Comparison of ENCODE assay signal across 19 cellular contexts in the genomic region with DNA sequence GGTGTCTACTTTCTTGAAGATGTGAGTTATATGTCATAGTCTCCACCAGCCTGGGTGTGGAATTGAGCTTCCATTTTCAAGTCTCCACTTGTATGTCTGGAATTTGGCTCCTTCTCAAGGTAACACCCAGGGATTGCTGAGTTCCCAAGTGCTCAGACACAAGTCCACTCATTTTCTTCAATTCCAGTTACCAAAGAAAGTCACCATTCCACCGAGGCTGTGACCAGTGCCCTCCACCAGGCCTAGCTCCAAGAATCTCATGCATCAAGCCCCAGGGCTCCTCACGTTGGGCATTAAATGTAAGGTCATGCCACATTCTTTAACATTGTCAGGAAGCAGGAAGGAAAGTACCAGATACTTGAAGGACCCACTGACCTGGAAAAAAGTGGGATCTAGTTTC. TPM values are rescaled to one million over a fixed set of nuclear protein-coding genes. Genes with fewer than 3 reads are reported as not detected.
DNase-seq lines count a peak whose midpoint lies in the region; ATAC-seq, FAIRE-seq and TF ChIP-seq lines count a peak whose summit lies in the region.
"Had no signal": no experiment of that assay in that cellular context is flagged by ENCODE, and none has a peak within 500 bp of the region (broad histone marks: within the 10 kb centered on the region; RNA-seq: fewer than 3 reads in every experiment).

No MANE protein-coding gene starts in this region.

- no peak overlapping the region for H3K4me3 ChIP-seq in keratinocyte (ENCODE audit: control insufficient read depth in 2 of 3, extremely low read depth in 1 of 3, insufficient read depth in 2 of 3, low read depth in 1 of 3, low read length in 3 of 3)
- no peak overlapping the region for H3K4me3 ChIP-seq in smooth muscle cell
- H3K4me3 ChIP-seq: adrenal gland, dorsolateral prefrontal cortex had no signal

- peaks cover 21% of the 10 kb centered on the region for H3K79me2 ChIP-seq in keratinocyte (ENCODE audit: control insufficient read depth, insufficient read depth, low read length)
- peaks cover 12% of the 10 kb centered on the region for H3K79me2 ChIP-seq in smooth muscle cell (ENCODE audit: low read depth)

- H3K36me3 ChIP-seq in keratinocyte (ENCODE audit: control insufficient read depth in 2 of 2, extremely low read depth in 1 of 2, insufficient read depth in 2 of 2, low read length in 2 of 2) (no peaks in the 10 kb centered on the region), smooth muscle cell (ENCODE audit: low read depth) (no peaks in the 10 kb centered on the region)
- H3K36me3 ChIP-seq: adrenal gland, WERI-Rb-1 had no signal

- dilution Hi-C loops in keratinocyte (cut with MboI; ENCODE audit: extremely low pct_ligation_motif_present, low sequenced_read_pairs): no loop called here

- no peaks in the 10 kb centered on the region for H3K9me1 ChIP-seq in keratinocyte (ENCODE audit: control insufficient read depth, extremely low read depth, insufficient read depth, low read length)

- H3F3A ChIP-seq in smooth muscle cell (ENCODE audit: low read depth): peaks cover 24% of the 10 kb centered on the region

- peaks cover 2% of the 10 kb centered on the region for H4K20me1 ChIP-seq in keratinocyte (ENCODE audit: control insufficient read depth, extremely low read depth, insufficient read depth, low read length)
- H4K20me1 ChIP-seq in smooth muscle cell (ENCODE audit: low read depth): peaks cover 19% of the 10 kb centered on the region

- H3K4me2 ChIP-seq in keratinocyte (ENCODE audit: control insufficient read depth, extremely low read depth, insufficient read depth, low read depth, low read length) (peak overlapping the region; percentile 30), smooth muscle cell (no peak overlapping the region)

- no peak for ATAC-seq in HG02973 (IDR thresholded peaks at IDR 0.05; ENCODE audit: unreplicated experiment)
- ATAC-seq: left lobe of liver, T-helper 17 cell had no signal

- H2AFZ ChIP-seq in keratinocyte (ENCODE audit: control insufficient read depth, low read length) (peak overlapping the region; percentile 1), smooth muscle cell (ENCODE audit: low read depth) (no peak overlapping the region)

- H3K4me1 ChIP-seq in keratinocyte (ENCODE audit: control insufficient read depth, extremely low read depth, insufficient read depth, low read length) (peaks cover 38% of the 10 kb centered on the region), smooth muscle cell (ENCODE audit: low read depth) (peaks cover 12% of the 10 kb centered on the region)

- no peak for TF ChIP-seq CTCF in keratinocyte (optimal IDR thresholded peaks at IDR 0.05 in 1 of 3, IDR thresholded peaks at IDR 0.05 in 1 of 3, conservative IDR thresholded peaks at IDR 0.05 in 1 of 3; ENCODE audit: extremely low read depth in 1 of 3, insufficient read depth in 2 of 3, low read length in 3 of 3)
- no peak for TF ChIP-seq CTCF in smooth muscle cell (IDR thresholded peaks at IDR 0.05; ENCODE audit: borderline replicate concordance, insufficient read depth, poor library complexity, severe bottlenecking)

- peak overlapping the region; percentile 1 for H3K9ac ChIP-seq in keratinocyte (ENCODE audit: control insufficient read depth, extremely low read depth, insufficient read depth, low read length)
- no peak overlapping the region for H3K9ac ChIP-seq in smooth muscle cell (ENCODE audit: low read depth)

- peak; percentile 94 for FAIRE-seq in keratinocyte (lab: Jason Lieb, UNC)
- FAIRE-seq: GM12891, H1 had no signal

- 72% methylated on average over 2 of the region's 2 CpGs for WGBS in smooth muscle cell (ENCODE audit: low lambda C conversion rate)

- DNase-seq in M059J (ENCODE audit: low read depth): peak; percentile 87
- peak; percentile 38 for DNase-seq in astrocyte of the hippocampus (ENCODE audit: low read depth, low spot score)
- peak; percentile 85 for DNase-seq in keratinocyte (ENCODE audit: low read depth, low spot score)
- DNase-seq in smooth muscle cell (lab: John Stamatoyannopoulos, UW; ENCODE audit: unreplicated experiment): no peak
- no peak for DNase-seq in activated CD4-positive, CD25-positive, alpha-beta regulatory T cell treated with anti-CD3 and anti-CD28 coated beads, Interleukin-2, amount 50 U/mL, for 72 hours
- no peak for DNase-seq in stimulated activated CD4-positive, alpha-beta T cell treated with anti-CD3 and anti-CD28 coated beads, Interleukin-4, amount 100 ng/mL, for 4 hours
- DNase-seq: activated gamma-delta T cell treated with Interleukin-2 at 50 U/mL for 16 hours; adrenal gland; CD4-positive, CD25-positive, alpha-beta regulatory T cell; dorsolateral prefrontal cortex; NCI-H1694 treated with DMSO at 0.1 percent for 48 hours; NCI-H345; stimulated activated CD4-positive, alpha-beta T cell treated with anti-CD3 and anti-CD28 coated beads, Interleukin-12 subunit alpha, Interleukin-12 subunit beta, amount 100 ng/mL, for 4 hours; T-helper 17 cell; WERI-Rb-1 had no signal

- H3K9me3 ChIP-seq in keratinocyte (ENCODE audit: control insufficient read depth, low read depth, low read length) (peaks cover 4% of the 10 kb centered on the region), smooth muscle cell (replicated peaks; ENCODE audit: low read depth) (peaks cover 5% of the 10 kb centered on the region)
- H3K9me3 ChIP-seq: adrenal gland had no signal

- H3K27me3 ChIP-seq in keratinocyte (ENCODE audit: control insufficient read depth, extremely low read depth, insufficient read depth, low read length) (no peaks in the 10 kb centered on the region), smooth muscle cell (ENCODE audit: low read depth) (no peaks in the 10 kb centered on the region)
- H3K27me3 ChIP-seq: adrenal gland, dorsolateral prefrontal cortex had no signal

- H3K27ac ChIP-seq in keratinocyte (ENCODE audit: control insufficient read depth, insufficient read depth, low read length) (peak overlapping the region; percentile 40), smooth muscle cell (ENCODE audit: low read depth) (peak overlapping the region; percentile 37)
- H3K27ac ChIP-seq: WERI-Rb-1 had no signal

RNA-seq across cellular contexts. Expression of a gene that starts 2.4 kb away (rescaled TPM):
- 8.0 and 18.5 TPM in 2 replicates for total RNA-seq in M059J (2014; rRNA removed; shearing (Covaris generic))
- polyA plus RNA-seq in keratinocyte (27.7 to 54.7 TPM (median 42.0 TPM) in 3 replicates), smooth muscle cell (46.6 and 52.7 TPM in 2 replicates)
- polyA plus RNA-seq in keratinocyte (2011; ENCODE audit: low read depth): 61.7 TPM
- 55.3 and 55.7 TPM in 2 replicates for polyA plus RNA-seq in keratinocyte (2011; cell fraction: cytosol; rRNA removed)
- 11.5 and 15.5 TPM in 2 replicates for polyA plus RNA-seq in keratinocyte (2011; cell fraction: nucleus; rRNA removed)
- 45.9 and 72.4 TPM in 2 replicates for polyA plus RNA-seq in keratinocyte (2012; ENCODE audit: low replicate concordance)
- polyA minus RNA-seq in keratinocyte: 2.3 to 15.1 TPM (median 5.9 TPM) in 3 replicates
- 17.3 TPM for polyA minus RNA-seq in keratinocyte (2011; cell fraction: cytosol; rRNA and poly(A)+ RNA removed)
- 6.1 and 12.3 TPM in 2 replicates for polyA minus RNA-seq in keratinocyte (2011; cell fraction: nucleus; rRNA and poly(A)+ RNA removed)
- total RNA-seq in smooth muscle cell: 25.1 and 43.9 TPM in 2 replicates

Comparison
In these comparisons a context has a peak if more than half of its experiments do, and no peak if none do; other contexts are left out.
1. DNase-seq: peak in M059J (single experiment), astrocyte of the hippocampus (single experiment) and keratinocyte (single experiment); none in smooth muscle cell (single experiment), activated CD4-positive, CD25-positive, alpha-beta regulatory T cell treated with anti-CD3 and anti-CD28 coated beads, Interleukin-2, amount 50 U/mL, for 72 hours (single experiment) and stimulated activated CD4-positive, alpha-beta T cell treated with anti-CD3 and anti-CD28 coated beads, Interleukin-4, amount 100 ng/mL, for 4 hours (0 of 2).